ENCODE assay signal across 6 cellular contexts in the genomic region with DNA sequence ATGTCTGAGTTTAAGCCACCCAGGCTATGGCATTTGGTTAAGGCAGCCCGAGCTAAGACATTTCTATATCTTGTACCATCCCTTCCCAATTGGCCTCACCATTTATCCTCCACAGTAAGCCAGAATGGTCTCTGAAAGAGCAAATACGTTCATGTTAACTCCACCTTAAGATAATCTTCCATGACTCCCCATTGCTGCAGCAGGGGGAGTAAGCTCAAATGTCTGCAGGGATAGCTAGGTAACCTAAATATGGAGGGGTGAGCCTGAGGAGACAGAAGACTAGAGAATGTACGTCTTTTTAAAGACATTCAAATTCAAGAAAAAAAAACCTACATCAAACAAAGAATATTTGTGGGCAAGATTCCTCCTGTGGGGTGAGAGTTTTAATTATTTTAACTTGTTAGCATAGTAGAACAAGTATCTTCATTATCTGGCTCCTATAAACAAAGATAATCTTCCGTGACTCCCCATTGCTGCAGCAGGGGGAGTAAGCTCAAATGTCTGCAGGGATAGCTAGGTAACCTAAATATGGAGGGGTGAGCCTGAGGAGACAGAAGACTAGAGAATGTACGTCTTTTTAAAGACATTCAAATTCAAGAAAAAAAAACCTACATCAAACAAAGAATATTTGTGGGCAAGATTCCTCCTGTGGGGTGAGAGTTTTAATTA. TPM values are rescaled to one million over a fixed set of nuclear protein-coding genes. Genes with fewer than 3 reads are reported as not detected.
DNase-seq lines count a peak whose midpoint lies in the region; ATAC-seq, FAIRE-seq and TF ChIP-seq lines count a peak whose summit lies in the region.
"Not testable (repeated sequence)": the region's sequence is repeated elsewhere in the genome, so short reads cannot be mapped to it uniquely, and the experiment has no call there.

No MANE protein-coding gene starts in this region.

- not testable (repeated sequence) for H3K9me3 ChIP-seq in SJCRH30 (replicated peaks); K562 (replicated peaks; ENCODE audit: control insufficient read depth, insufficient read depth, low read depth, low read length); endodermal cell (ENCODE audit: control insufficient read depth, low read length)

- not testable (repeated sequence) for H4K5ac ChIP-seq in mesendoderm (ENCODE audit: low read length)

- not testable (repeated sequence) for H3K4me1 Mint-ChIP-seq in GM23338, endodermal cell

- not testable (repeated sequence) for TF ChIP-seq EP300 in K562 (IDR thresholded peaks at IDR 0.05; ENCODE audit: low read length)

- not testable (repeated sequence) for H3K79me2 ChIP-seq in GM23338 (replicated peaks; ENCODE audit: insufficient read depth); K562 (ENCODE audit: control insufficient read depth, insufficient read depth, low read length); mesendoderm (ENCODE audit: control insufficient read depth, insufficient read depth, low read length)

- not testable (repeated sequence) for H3K4ac ChIP-seq in mesendoderm (ENCODE audit: low read depth, low read length)

- H3K4me2 ChIP-seq in GM23338; mesendoderm (ENCODE audit: low read length): not testable (repeated sequence)
- peak overlapping the region; percentile 50 for H3K4me2 ChIP-seq in K562 (ENCODE audit: insufficient read depth, low read length)

- peaks cover 12% of the 10 kb centered on the region; the same call in 2 of the 3 replicates for H3K36me3 Mint-ChIP-seq in GM23338 (ENCODE audit: low read depth)
- H3K36me3 Mint-ChIP-seq in endodermal cell (ENCODE audit: low read depth), result not testable (repeated sequence)

- 8% methylated on average over 3 of the region's 5 CpGs for WGBS in K562 (ENCODE audit: insufficient coverage, low coverage, missing lambda C conversion rate)
- 83 to 89% methylated on average over 1 to 2 of the region's 5 CpGs for WGBS in endodermal cell (ENCODE audit: insufficient coverage in 1 of 2, insufficient read length in 1 of 2), 2 experiments
- no CpG with 5 or more reads among the region's 5 CpGs for WGBS in mesendoderm (ENCODE audit: extremely low coverage, insufficient coverage, low lambda C conversion rate)

- H3K56ac ChIP-seq in mesendoderm (ENCODE audit: low read length), result not testable (repeated sequence)

- not testable (repeated sequence) for H2AK5ac ChIP-seq in mesendoderm (ENCODE audit: low read length)

- H3K9me1 ChIP-seq in K562 (ENCODE audit: control insufficient read depth, insufficient read depth, low read length), result not testable (repeated sequence)

- TF ChIP-seq RAD21 in K562 (CRISPR knock-in tag; conservative IDR thresholded peaks at IDR 0.05 in 1 of 2, IDR thresholded peaks at IDR 0.05 in 1 of 2), result 0 out of 4 replicates have a peak, but pooled peaks have one; percentile 12 to 29

- not testable (repeated sequence) for H2BK5ac ChIP-seq in mesendoderm (ENCODE audit: low read length)

- H2BK120ac ChIP-seq in mesendoderm (ENCODE audit: low read depth, low read length), result not testable (repeated sequence)

- not testable (repeated sequence) for DNase-seq in GM23338 (ENCODE audit: low spot score); K562 (ENCODE audit: extremely low read depth in 1 of 4, low spot score in 3 of 4); endodermal cell; foreskin keratinocyte
- DNase-seq in SJCRH30 (peak in 1 of 2 experiments; percentile 32), mesendoderm (peak; percentile 10)

- H3K18ac ChIP-seq in mesendoderm (ENCODE audit: low read length), result not testable (repeated sequence)

- not testable (repeated sequence) for H3K27me3 Mint-ChIP-seq in GM23338 (ENCODE audit: insufficient read depth, low read depth, poor library complexity); endodermal cell (ENCODE audit: insufficient read depth)

- CTCF ChIA-PET in K562 (lab: Yijun Ruan, JAX; ENCODE audit: low intra/inter-chr PET ratio), result not testable (repeated sequence)

- not testable (repeated sequence) for H3K27me3 ChIP-seq in GM23338 (ENCODE audit: insufficient read depth); SJCRH30; K562 (ENCODE audit: control insufficient read depth in 2 of 2, insufficient read depth in 2 of 2, low read length in 2 of 2); endodermal cell (ENCODE audit: control insufficient read depth, insufficient read depth, low read length, poor library complexity, severe bottlenecking); foreskin keratinocyte; mesendoderm (ENCODE audit: insufficient read depth, low read length, poor library complexity)

- not testable (repeated sequence) for H3K4me3 ChIP-seq in GM23338; K562; mesendoderm (ENCODE audit: low read length)
- peak overlapping the region; percentile 33; the same call in 1 of the 2 replicates for H3K4me3 ChIP-seq in SJCRH30
- H3K4me3 ChIP-seq in endodermal cell (ENCODE audit: low read length), result peak overlapping the region; percentile 17

- intact Hi-C loops in K562 (cut with micrococcal nuclease), result not testable (repeated sequence)

- in situ Hi-C loops in K562 (cut with MboI), result not testable (repeated sequence)

- not testable (repeated sequence) for H3K36me3 ChIP-seq in GM23338 (ENCODE audit: insufficient read depth); SJCRH30; K562 (ENCODE audit: control insufficient read depth, insufficient read depth, low read length); endodermal cell (ENCODE audit: control insufficient read depth, insufficient read depth, low read length); mesendoderm (ENCODE audit: control insufficient read depth, insufficient read depth, low read length)

- TF ChIP-seq CTCF in GM23338 (conservative IDR thresholded peaks at IDR 0.05; ENCODE audit: low read depth in 2 of 2), result peak in 1 of 2 experiments; percentile 32; a peak in 3 of 4 replicates
- not testable (repeated sequence) for TF ChIP-seq CTCF in K562 (IDR thresholded peaks at IDR 0.05 in 2 of 3, conservative IDR thresholded peaks at IDR 0.05 in 1 of 3; ENCODE audit: insufficient read depth in 2 of 3, low read depth in 1 of 3, low read length in 3 of 3)
- TF ChIP-seq CTCF in endodermal cell (conservative IDR thresholded peaks at IDR 0.05), result peak; percentile 18
- TF ChIP-seq CTCF in foreskin keratinocyte (conservative IDR thresholded peaks at IDR 0.05), result peak; percentile 12

- not testable (repeated sequence) for H2BK15ac ChIP-seq in mesendoderm (replicated peaks; ENCODE audit: low read depth)

- H3K9me3 Mint-ChIP-seq in GM23338 (peaks cover 17% of the 10 kb centered on the region), endodermal cell (peaks cover 14% of the 10 kb centered on the region)

- not testable (repeated sequence) for H3K23ac ChIP-seq in mesendoderm (ENCODE audit: low read length)

- not testable (repeated sequence) for H3K27ac ChIP-seq in GM23338 (ENCODE audit: low read depth); endodermal cell (ENCODE audit: low read depth, low read length); foreskin keratinocyte; mesendoderm (ENCODE audit: low read depth, low read length)
- H3K27ac ChIP-seq in SJCRH30 (peak overlapping the region; percentile 25; the same call in 1 of the 2 replicates), K562 (ENCODE audit: extremely low read depth, low read depth, low read length) (peak overlapping the region; percentile 30; the same call in 1 of the 3 replicates)

- not testable (repeated sequence) for H3K9ac ChIP-seq in K562 (ENCODE audit: insufficient read depth in 1 of 2, low read depth in 2 of 2, low read length in 2 of 2); endodermal cell (ENCODE audit: extremely low read depth, low read length, poor library complexity, severe bottlenecking); mesendoderm (ENCODE audit: low read length)

- not testable (repeated sequence) for H3F3A ChIP-seq in GM23338 (replicated peaks; ENCODE audit: low read depth)

- H3K79me1 ChIP-seq in mesendoderm (ENCODE audit: low read length), result not testable (repeated sequence)

- H3K4me3 Mint-ChIP-seq in GM23338, endodermal cell: not testable (repeated sequence)

- peak; percentile 72 for ATAC-seq in GM23338
- ATAC-seq in K562, result peak; percentile 93
- ATAC-seq in foreskin keratinocyte, result not testable (repeated sequence)

- H4K20me1 ChIP-seq in GM23338 (replicated peaks; ENCODE audit: insufficient read depth); K562 (replicated peaks; ENCODE audit: control insufficient read depth, insufficient read depth, low read length): not testable (repeated sequence)

- H3K4me1 ChIP-seq in GM23338 (ENCODE audit: insufficient read depth); SJCRH30; K562 (replicated peaks in 1 of 2; ENCODE audit: control insufficient read depth in 2 of 2, insufficient read depth in 2 of 2, low read length in 2 of 2); endodermal cell (ENCODE audit: control insufficient read depth, insufficient read depth, low read length); foreskin keratinocyte; mesendoderm (ENCODE audit: control insufficient read depth, low read depth, low read length): not testable (repeated sequence)

- H3K27ac Mint-ChIP-seq in GM23338, endodermal cell: not testable (repeated sequence)

- peak; percentile 78 for FAIRE-seq in K562 (lab: Jason Lieb, UNC)

- not testable (repeated sequence) for TF ChIP-seq POLR2A in K562 (conservative IDR thresholded peaks at IDR 0.05)

- not testable (repeated sequence) for H2AFZ ChIP-seq in GM23338
- H2AFZ ChIP-seq in K562 (ENCODE audit: low read depth, low read length), result peak overlapping the region; percentile 87

- POLR2A ChIA-PET in K562 (lab: Yijun Ruan, JAX), result interaction anchor here (0.6 to 1.9 kb wide), 5 partner anchors 10 to 122 kb away, joined by 3 to 5 read pairs (median 4); no protein-coding TSS in a partner anchor

- H3K9me2 ChIP-seq in GM23338 (ENCODE audit: insufficient read depth), result not testable (repeated sequence)

- BruUV-seq in K562 (replicated peaks; lab: Mats Ljungman, UMichigan), result not testable (repeated sequence)

- not testable (repeated sequence) for H4K8ac ChIP-seq in mesendoderm (ENCODE audit: low read depth, low read length)

RNA-seq across cellular contexts. Expression of gene PTPN12, which starts 24.0 kb away (rescaled TPM):
- total RNA-seq in GM23338 (2014; rRNA removed; shearing (Covaris generic)), result 131 and 187 TPM in 2 replicates
- 55.1 and 58.8 TPM in 2 replicates for polyA plus RNA-seq in GM23338 (2016; fragmentation: Nextera tagmentation; extraction: Ambion mirVana)
- 37.5 and 47.0 TPM in 2 replicates for total RNA-seq in SJCRH30 (2014; rRNA removed; shearing (Covaris generic))
- 44.0 and 164 TPM in 2 replicates for total RNA-seq in K562 (2011; cell fraction: chromatin; rRNA removed; ENCODE audit: low replicate concordance)
- 21.3 and 33.6 TPM in 2 replicates for total RNA-seq in K562 (2011; cell fraction: nucleolus; rRNA removed)
- total RNA-seq in K562 (2011; cell fraction: nucleoplasm; rRNA removed), result 65.3 and 97.1 TPM in 2 replicates
- total RNA-seq in K562 (2014; rRNA removed), result 15.3 and 18.0 TPM in 2 replicates
- 25.5 and 33.6 TPM in 2 replicates for total RNA-seq in K562 (2014; rRNA removed; fragmentation: Illumina TruSeq; extraction: Trizol)
- total RNA-seq in K562 (2015; rRNA removed; fragmentation: Illumina TruSeq; extraction: Trizol), result 26.6 and 28.6 TPM in 2 replicates
- total RNA-seq in K562 (2021), result 39.4 and 46.0 TPM in 2 replicates
- 35.0 and 54.9 TPM in 2 replicates for polyA plus RNA-seq in K562 (2011; rRNA removed)
- 16.2 and 17.8 TPM in 2 replicates for polyA plus RNA-seq in K562 (2011; cell fraction: cytosol; rRNA removed)
- 26.5 and 38.0 TPM in 2 replicates for polyA plus RNA-seq in K562 (2011; cell fraction: nucleus; rRNA removed)
- 41.5 and 61.5 TPM in 2 replicates for polyA plus RNA-seq in K562 (2012)
- 66.1 and 79.8 TPM in 2 replicates for polyA plus RNA-seq in K562 (2014; fragmentation: Illumina TruSeq; extraction: Trizol)
- 10 to 100 TPM; 16.8 to 18.0 TPM for polyA plus RNA-seq in K562 (2014; fragmentation: Nextera tagmentation; extraction: Ambion mirVana)
- 26.7 and 31.7 TPM in 2 replicates for polyA plus RNA-seq in K562 (2014; rRNA removed)
- 64.3 and 73.0 TPM in 2 replicates for polyA minus RNA-seq in K562 (2011; rRNA and poly(A)+ RNA removed)
- 13.8 and 25.5 TPM in 2 replicates for polyA minus RNA-seq in K562 (2011; cell fraction: cytosol; rRNA and poly(A)+ RNA removed)
- polyA minus RNA-seq in K562 (2011; cell fraction: nucleus; rRNA and poly(A)+ RNA removed), result 27.9 and 32.2 TPM in 2 replicates
- 100 to 1,000 TPM; 147 to 158 TPM for total RNA-seq in endodermal cell
- 118 TPM for polyA plus RNA-seq in endodermal cell (2013, experiment 1 of 2)
- polyA plus RNA-seq in endodermal cell (2013, experiment 2 of 2), result 134 TPM
- total RNA-seq in foreskin keratinocyte, result 63.4 and 75.4 TPM in 2 replicates
- 26.4 and 28.2 TPM in 2 replicates for polyA plus RNA-seq in foreskin keratinocyte
- 100.0 TPM for polyA plus RNA-seq in mesendoderm (2013, experiment 1 of 2)
- polyA plus RNA-seq in mesendoderm (2013, experiment 2 of 2), result 96.0 TPM
